25 cellular contexts compared by ENCODE assay signal in genomic region chr21:45035477-45035848, GRCh38.
"Had no signal": no experiment of that assay in that cellular context is flagged by ENCODE, and none has a peak within 500 bp of the region (broad histone marks: within the 10 kb centered on the region; RNA-seq: fewer than 3 reads in every experiment).

No MANE protein-coding gene starts in this region.

- H3K4me3 ChIP-seq: cardiac muscle cell, heart left ventricle, pancreas, prostate gland, stomach, tibial nerve had no signal

- H3K36me3 ChIP-seq: cardiac muscle cell, heart left ventricle, pancreas, prostate gland, stomach, tibial nerve had no signal

- H3K4me1 ChIP-seq: prostate gland had no signal

- DNase-seq: activated CD4-positive, alpha-beta memory T cell treated with anti-CD3 and anti-CD28 coated beads, Interleukin-2, amount 10 ng/mL, durations not matched to agents 7 days and 5 days; activated CD4-positive, alpha-beta T cell treated with anti-CD3 and anti-CD28 coated beads for 1 hour; activated CD4-positive, alpha-beta T cell treated with anti-CD3 and anti-CD28 coated beads, Interleukin-2, amount 10 ng/mL, durations not matched to agents 7 days and 5 days; activated naive CD4-positive, alpha-beta T cell treated with Interleukin-2 at 50 U/mL for 16 hours; activated T-cell treated with anti-CD3 and anti-CD28 coated beads, Interleukin-2, amount 50 U/mL, for 48 hours; anterior cingulate cortex; cerebellar nuclear complex; foreskin fibroblast; hypothalamus; mesenchymal stem cell; naive thymus-derived CD8-positive, alpha-beta T cell; pancreas; stimulated activated CD4-positive, alpha-beta T cell treated with anti-CD3 and anti-CD28 coated beads, Interleukin-15, amount 100 ng/mL, for 24 hours; stimulated activated CD4-positive, alpha-beta T cell treated with anti-CD3 and anti-CD28 coated beads, Interleukin-2, amount 100 ng/mL, for 24 hours; stimulated activated naive B cell treated with anti-CD40 and anti-IgM and Interleukin-4, amounts not matched to agents 10 μg/mL and 1 μg/mL and 100 μg/mL, for 72 hours; stomach; T-helper 2 cell had no signal

- H3K27ac Mint-ChIP-seq: activated CD4-positive, alpha-beta memory T cell treated with anti-CD3 and anti-CD28 coated beads, Interleukin-2, amount 10 ng/mL, durations not matched to agents 7 days and 5 days; activated CD4-positive, alpha-beta T cell treated with anti-CD3 and anti-CD28 coated beads, Interleukin-2, amount 10 ng/mL, durations not matched to agents 7 days and 5 days; activated naive CD8-positive, alpha-beta T cell; activated T-helper 2 cell treated with anti-CD3 and anti-CD28 coated beads, Interferon-gamma antibody, Interleukin-2, Interleukin-4, amounts not matched to agents 10 μg/mL and 5 μg/mL and 100 μg/mL, durations not matched to agents 14 hours and 24 hours and 36 hours; brain; naive thymus-derived CD8-positive, alpha-beta T cell; stimulated activated naive B cell treated with anti-CD40 and anti-IgM and Interleukin-4, amounts not matched to agents 10 μg/mL and 1 μg/mL and 100 μg/mL, for 72 hours; WTC11 had no signal

- H3K9me3 ChIP-seq: pancreas, prostate gland had no signal

- H3K27ac ChIP-seq: heart left ventricle, pancreas had no signal

- H3K4me3 Mint-ChIP-seq: activated CD4-positive, alpha-beta memory T cell treated with anti-CD3 and anti-CD28 coated beads, Interleukin-2, amount 10 ng/mL, durations not matched to agents 7 days and 5 days; activated CD4-positive, alpha-beta T cell treated with anti-CD3 and anti-CD28 coated beads, Interleukin-2, amount 10 ng/mL, durations not matched to agents 7 days and 5 days; activated naive CD8-positive, alpha-beta T cell; brain; naive thymus-derived CD8-positive, alpha-beta T cell; stimulated activated naive B cell treated with anti-CD40 and anti-IgM and Interleukin-4, amounts not matched to agents 10 μg/mL and 1 μg/mL and 100 μg/mL, for 72 hours; WTC11 had no signal

- ATAC-seq: naive thymus-derived CD8-positive, alpha-beta T cell; pancreas; stimulated activated naive B cell treated with anti-CD40 and anti-IgM and Interleukin-4, amounts not matched to agents 10 μg/mL and 1 μg/mL and 100 μg/mL, for 72 hours; WTC11 had no signal

- H3K27me3 Mint-ChIP-seq: activated naive CD8-positive, alpha-beta T cell had no signal

- H3K27me3 ChIP-seq: cardiac muscle cell, heart left ventricle, pancreas, tibial nerve had no signal

- H3K36me3 Mint-ChIP-seq: brain had no signal

- H3K4me1 Mint-ChIP-seq: activated CD4-positive, alpha-beta memory T cell treated with anti-CD3 and anti-CD28 coated beads, Interleukin-2, amount 10 ng/mL, durations not matched to agents 7 days and 5 days; activated CD4-positive, alpha-beta T cell treated with anti-CD3 and anti-CD28 coated beads, Interleukin-2, amount 10 ng/mL, durations not matched to agents 7 days and 5 days had no signal
